Comparison of ENCODE assay signal across 8 cellular contexts in genomic region chr2:24049485-24050021, GRCh38. TPM values are rescaled to one million over a fixed set of nuclear protein-coding genes. Genes with fewer than 3 reads are reported as not detected.
DNase-seq lines count a peak whose midpoint lies in the region; ATAC-seq, FAIRE-seq and TF ChIP-seq lines count a peak whose summit lies in the region.

Gene FKBP1B (plus strand): TSS chr2:24049741. CDS start chr2:24049850, 109 bp downstream.

- H3K27ac ChIP-seq in AG04450 (ENCODE audit: low read depth, low read length) (no peak within 1 kb of the TSS), HCT116 (ENCODE audit: low read depth, low read length) (no peak within 1 kb of the TSS), OCI-LY3 (ENCODE audit: low read length) (no peak within 1 kb of the TSS)

- no peaks in the 10 kb centered on the region for H3K27me3 Mint-ChIP-seq in osteocyte (ENCODE audit: unreplicated experiment)

- POLR2A ChIA-PET in AG04450 (lab: Yijun Ruan, JAX) = interaction anchor here (0.6 to 2.2 kb wide), 4 partner anchors 27 to 122 kb away, joined by 3 to 9 read pairs (median 6); partner anchors contain the start of genes ATAD2B and SF3B6
- POLR2A ChIA-PET in HCT116 (lab: Charles Lee) = interaction anchor here (0.6 to 2.4 kb wide), 5 partner anchors 9 to 852 kb away, joined by 3 to 16 read pairs (median 5); partner anchors contain the start of genes SF3B6 and TP53I3

- ATAC-seq in HCT116 = peak; percentile 69
- ATAC-seq in GM21423 (IDR thresholded peaks at IDR 0.05; ENCODE audit: unreplicated experiment) = no peak

- peaks cover 4% of the 10 kb centered on the region for H3K36me3 Mint-ChIP-seq in osteocyte (ENCODE audit: unreplicated experiment)

- H3K9me3 Mint-ChIP-seq in osteocyte (ENCODE audit: unreplicated experiment) = no peaks in the 10 kb centered on the region

- peak within 1 kb of the TSS; percentile 90 for H3K4me2 ChIP-seq in HCT116 (ENCODE audit: low read length)
- peak within 1 kb of the TSS; percentile 84 for H3K4me2 ChIP-seq in OCI-LY3 (ENCODE audit: low read length)

- TF ChIP-seq CTCF in AG04450 (IDR thresholded peaks at IDR 0.05; ENCODE audit: low read depth, low read length) (no peak), HCT116 (IDR thresholded peaks at IDR 0.05 in 2 of 3, conservative IDR thresholded peaks at IDR 0.05 in 1 of 3; ENCODE audit: borderline replicate concordance in 1 of 3, insufficient read depth in 1 of 3, low read depth in 2 of 3, low read length in 2 of 3) (no peak), OCI-LY3 (IDR thresholded peaks at IDR 0.05; ENCODE audit: low read depth, low read length) (no peak), osteocyte (IDR thresholded peaks at IDR 0.05) (no peak)

- no peak for TF ChIP-seq POLR2A in HCT116 (IDR thresholded peaks at IDR 0.05; ENCODE audit: borderline replicate concordance, extremely low read depth, insufficient read depth, insufficient read length)

- intact Hi-C loops in HCT116 (cut with micrococcal nuclease) = loop anchor here (2.0 kb wide), 2 partner anchors 27 to 73 kb away; partner anchors contain the start of genes FAM228B, PFN4 and SF3B6

- H3K36me3 ChIP-seq in HCT116 (ENCODE audit: control insufficient read depth in 1 of 2, insufficient read depth in 2 of 2, low read length in 2 of 2) (no peaks in the 10 kb centered on the region), OCI-LY3 (replicated peaks; ENCODE audit: low read depth, low read length) (no peaks in the 10 kb centered on the region)

- H3K27me3 ChIP-seq in AG04450 (ENCODE audit: control insufficient read depth, insufficient read depth, low read length) (no peaks in the 10 kb centered on the region), HCT116 (ENCODE audit: insufficient read depth, low read length) (no peaks in the 10 kb centered on the region), OCI-LY3 (ENCODE audit: low read depth, low read length) (0 out of 2 replicates have a peak, but pooled peaks cover 6% of the 10 kb centered on the region)

- no peaks in the 10 kb centered on the region for H4K20me1 ChIP-seq in HCT116 (ENCODE audit: insufficient read depth)
- H4K20me1 ChIP-seq in OCI-LY3 (ENCODE audit: insufficient read depth, low read length) = no peaks in the 10 kb centered on the region

- H3K4me1 Mint-ChIP-seq in osteocyte (ENCODE audit: unreplicated experiment) = peaks cover 17% of the 10 kb centered on the region

- RAD21 ChIA-PET in HCT116 (lab: Charles Lee; ENCODE audit: low non-redundant PET in 1 of 2, low total read pairs in 2 of 2, uncharacterized antibody in 2 of 2, unreplicated experiment in 2 of 2) = no interaction called here

- no peaks in the 10 kb centered on the region for H3K9me2 ChIP-seq in HCT116 (ENCODE audit: insufficient read depth)

- H3K79me2 ChIP-seq in HCT116 (ENCODE audit: insufficient read depth, low read length) (peaks cover 18% of the 10 kb centered on the region; the same call in 1 of the 2 replicates), OCI-LY3 (ENCODE audit: low read length) (peaks cover 17% of the 10 kb centered on the region)

- BruUV-seq in HCT116 (replicated peaks; lab: Mats Ljungman, UMichigan) = no TSS peak

- H3K4me3 Mint-ChIP-seq in osteocyte (ENCODE audit: unreplicated experiment) = no peak within 1 kb of the TSS

- peaks cover 13 to 30% of the 10 kb centered on the region in 2 experiments for H3K4me1 ChIP-seq in HCT116 (ENCODE audit: control insufficient read depth in 1 of 2, insufficient read depth in 2 of 2, low read length in 2 of 2)
- H3K4me1 ChIP-seq in OCI-LY3 (ENCODE audit: low read length) = peaks cover 16% of the 10 kb centered on the region

- peak within 1 kb of the TSS; percentile 83 for H2AFZ ChIP-seq in HCT116 (ENCODE audit: low read depth, low read length, poor library complexity, severe bottlenecking)
- peak within 1 kb of the TSS; percentile 20 for H2AFZ ChIP-seq in OCI-LY3 (ENCODE audit: low read depth, low read length)

- DNase-seq in AG04450 (ENCODE audit: low read depth, low spot score) = no peak
- DNase-seq in HCT116 (ENCODE audit: low read depth, low spot score) = peak; percentile 41
- peak; percentile 32 for DNase-seq in activated gamma-delta T cell treated with anti-CD3 and anti-CD28 coated beads, Interleukin-2, amount 50 U/mL, for 16 hours (ENCODE audit: low read depth)
- DNase-seq in glomerular visceral epithelial cell (ENCODE audit: extremely low spot score) = peak; percentile 81
- no peak for DNase-seq in osteocyte (ENCODE audit: extremely low spot score, unreplicated experiment)
- DNase-seq in urothelium cell line (ENCODE audit: low spot score) = peak; percentile 85

- H3K9me3 ChIP-seq in AG04450 (ENCODE audit: control insufficient read depth, insufficient read depth, low read length) (no peaks in the 10 kb centered on the region; the same call in 1 of the 2 replicates), HCT116 (ENCODE audit: control insufficient read depth in 1 of 2, insufficient read depth in 1 of 2, low read depth in 1 of 2, low read length in 2 of 2) (no peaks in the 10 kb centered on the region), OCI-LY3 (ENCODE audit: insufficient read depth, low read length) (no peaks in the 10 kb centered on the region)

- no peak within 1 kb of the TSS for H3K27ac Mint-ChIP-seq in osteocyte (ENCODE audit: unreplicated experiment)

- H3K9ac ChIP-seq in HCT116 (ENCODE audit: low read length) = peak within 1 kb of the TSS; percentile 44
- H3K9ac ChIP-seq in OCI-LY3 (ENCODE audit: low read length) = peak within 1 kb of the TSS; percentile 34

- H3K4me3 ChIP-seq in AG04450 (ENCODE audit: low read depth, low read length) (peak within 1 kb of the TSS; percentile 68), HCT116 (replicated peaks in 1 of 2; ENCODE audit: low read depth in 1 of 2, low read length in 2 of 2) (peak within 1 kb of the TSS; percentile 64 to 69), OCI-LY3 (ENCODE audit: low read length) (peak within 1 kb of the TSS; percentile 74)

- no peak for FAIRE-seq in urothelium cell line (lab: Jason Lieb, UNC)

- no peak for TF ChIP-seq RAD21 in HCT116 (IDR thresholded peaks at IDR 0.05; ENCODE audit: low read depth)

- CTCF ChIA-PET in AG04450 (lab: Charles Lee) (interaction anchor here (1.9 kb wide), 1 partner anchor 123 kb away, joined by 7 read pairs; the partner anchor contains the start of gene ATAD2B), HCT116 (lab: Charles Lee) (interaction anchor here (1.0 kb wide), 1 partner anchor 115 kb away, joined by 3 read pairs; no protein-coding TSS in a partner anchor)

TF ChIP-seq in HCT116, 20 proteins besides CTCF, POLR2A, EP300 and RAD21:
- TF ChIP-seq CBX3 (IDR thresholded peaks at IDR 0.05; ENCODE audit: low read depth) (no peak), POLR2AphosphoS5 (IDR thresholded peaks at IDR 0.05; ENCODE audit: low read depth, low read length) (peak; percentile 78), YY1 (IDR thresholded peaks at IDR 0.05; ENCODE audit: extremely low read depth, insufficient replicate concordance, low read depth, low read length) (peak; percentile 56), FOSL1 (IDR thresholded peaks at IDR 0.05; ENCODE audit: low read depth) (no peak), JUND (IDR thresholded peaks at IDR 0.05) (no peak), SIN3A (IDR thresholded peaks at IDR 0.05; ENCODE audit: low read depth) (no peak), CEBPB (IDR thresholded peaks at IDR 0.05; ENCODE audit: low read depth) (no peak)
- TF ChIP-seq, protein P1, sequence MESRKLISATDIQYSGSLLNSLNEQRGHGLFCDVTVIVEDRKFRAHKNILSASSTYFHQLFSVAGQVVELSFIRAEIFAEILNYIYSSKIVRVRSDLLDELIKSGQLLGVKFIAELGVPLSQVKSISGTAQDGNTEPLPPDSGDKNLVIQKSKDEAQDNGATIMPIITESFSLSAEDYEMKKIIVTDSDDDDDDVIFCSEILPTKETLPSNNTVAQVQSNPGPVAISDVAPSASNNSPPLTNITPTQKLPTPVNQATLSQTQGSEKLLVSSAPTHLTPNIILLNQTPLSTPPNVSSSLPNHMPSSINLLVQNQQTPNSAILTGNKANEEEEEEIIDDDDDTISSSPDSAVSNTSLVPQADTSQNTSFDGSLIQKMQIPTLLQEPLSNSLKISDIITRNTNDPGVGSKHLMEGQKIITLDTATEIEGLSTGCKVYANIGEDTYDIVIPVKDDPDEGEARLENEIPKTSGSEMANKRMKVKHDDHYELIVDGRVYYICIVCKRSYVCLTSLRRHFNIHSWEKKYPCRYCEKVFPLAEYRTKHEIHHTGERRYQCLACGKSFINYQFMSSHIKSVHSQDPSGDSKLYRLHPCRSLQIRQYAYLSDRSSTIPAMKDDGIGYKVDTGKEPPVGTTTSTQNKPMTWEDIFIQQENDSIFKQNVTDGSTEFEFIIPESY (IDR thresholded peaks at IDR 0.05; ENCODE audit: extremely low read depth, insufficient replicate concordance, low read length) = no peak
TF ChIP-seq in HCT116: peak in this region for 2.

RNA-seq across cellular contexts. Expression of gene FKBP1B, which starts in this region (rescaled TPM):
- polyA plus RNA-seq in AG04450 (2011; rRNA removed) = 19.4 and 19.7 TPM in 2 replicates
- 5.8 and 9.2 TPM in 2 replicates for polyA minus RNA-seq in AG04450 (2011; rRNA and poly(A)+ RNA removed)
- 11.8 TPM for total RNA-seq in HCT116 (2021; ENCODE audit: unreplicated experiment)
- 16.9 and 17.0 TPM in 2 replicates for polyA plus RNA-seq in HCT116 (2012)
- 12.6 and 12.7 TPM in 2 replicates for total RNA-seq in osteocyte

Comparison
In these comparisons a context has a peak if more than half of its experiments do, and no peak if none do; other contexts are left out.
1. DNase-seq: peak in HCT116 (single experiment), activated gamma-delta T cell treated with anti-CD3 and anti-CD28 coated beads, Interleukin-2, amount 50 U/mL, for 16 hours (single experiment), glomerular visceral epithelial cell (single experiment) and urothelium cell line (single experiment); none in AG04450 (single experiment) and osteocyte (single experiment).
2. Peak in every context shown above with its lines, with median percentiles within 50 percentile points of each other: H3K4me3 ChIP-seq.